Comparison of ENCODE assay signal across 11 cellular contexts in the genomic region with DNA sequence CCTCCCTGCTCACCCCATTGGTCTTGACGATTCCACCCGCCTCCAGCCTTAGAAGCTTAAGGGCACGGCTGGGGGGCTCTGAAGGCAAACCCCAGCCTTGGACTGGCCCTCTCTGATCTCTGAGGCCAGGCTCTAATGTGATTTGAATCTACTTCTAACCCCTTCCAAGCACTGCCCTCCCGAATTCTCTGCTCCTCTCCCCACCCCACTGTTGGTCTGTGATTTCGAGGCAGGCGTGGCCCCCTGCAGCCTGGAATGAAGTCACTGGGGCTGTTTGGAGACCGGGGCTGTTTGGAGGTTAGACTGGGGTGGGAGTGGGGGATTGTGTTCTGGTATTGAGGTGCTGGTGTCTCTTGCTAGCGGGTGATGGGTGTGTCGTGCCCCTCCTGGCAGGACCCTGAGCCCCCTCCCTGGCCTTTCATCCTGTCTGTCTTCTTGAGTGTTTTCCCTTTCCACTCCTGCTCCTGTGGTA. TPM values are rescaled to one million over a fixed set of nuclear protein-coding genes. Genes with fewer than 3 reads are reported as not detected.
DNase-seq lines count a peak whose midpoint lies in the region; ATAC-seq and TF ChIP-seq lines count a peak whose summit lies in the region.
"Had no signal": no experiment of that assay in that cellular context is flagged by ENCODE, and none has a peak within 500 bp of the region (broad histone marks: within the 10 kb centered on the region; RNA-seq: fewer than 3 reads in every experiment).

No MANE protein-coding gene starts in this region.

- peak overlapping the region; percentile 39 for H2BK12ac ChIP-seq in trophoblast cell (ENCODE audit: low read length)

- peak; percentile 62 for DNase-seq in ELF-1 (ENCODE audit: low read depth, low spot score)
- peak; percentile 37 to 66 for DNase-seq in PC-9
- DNase-seq in hepatocyte (ENCODE audit: low spot score): peak; percentile 35
- peak; percentile 20 to 42 for DNase-seq in trophoblast cell
- DNase-seq in medulla oblongata (ENCODE audit: extremely low spot score): no peak
- DNase-seq in NCI-H1092 treated with DMSO at 0.1 percent for 48 hours (lab: John Stamatoyannopoulos, UW): no peak
- DNase-seq in substantia nigra (lab: John Stamatoyannopoulos, UW): no peak
- DNase-seq: activated T-cell treated with anti-CD3 and anti-CD28 coated beads for 4 hours, Right ventricle myocardium superior had no signal

- peak overlapping the region; percentile 87 for H4K91ac ChIP-seq in trophoblast cell (ENCODE audit: low read depth, low read length)

- H3K4me3 ChIP-seq in PC-9 (peak overlapping the region; percentile 83), hepatocyte (peak overlapping the region; percentile 20), trophoblast cell (ENCODE audit: low read depth, low read length) (peak overlapping the region; percentile 38)

- POLR2A ChIA-PET in PC-9 (lab: Charles Lee; ENCODE audit: unreplicated experiment): interaction anchor here (0.6 kb wide), 1 partner anchor 9 kb away, joined by 4 read pairs; no protein-coding TSS in a partner anchor

- ATAC-seq in HG03280 (IDR thresholded peaks at IDR 0.05; ENCODE audit: unreplicated experiment): no peak

- H4K12ac ChIP-seq in trophoblast cell (ENCODE audit: low read depth, low read length): peak overlapping the region; percentile 59

- H2AK5ac ChIP-seq in trophoblast cell (ENCODE audit: low read length): peak overlapping the region; percentile 85

- H3K9ac ChIP-seq in trophoblast cell (ENCODE audit: low read length): no peak overlapping the region

- WGBS in hepatocyte (ENCODE audit: low lambda C conversion rate, missing lambda C conversion rate): 25% methylated on average over 9 of the region's 9 CpGs
- WGBS in trophoblast cell (ENCODE audit: extremely low coverage, insufficient coverage, insufficient read length): no CpG with 5 or more reads among the region's 9 CpGs

- no peak overlapping the region for H3K23ac ChIP-seq in trophoblast cell (ENCODE audit: low read length)

- no peak for TF ChIP-seq CTCF in PC-9 (conservative IDR thresholded peaks at IDR 0.05)
- no peak for TF ChIP-seq CTCF in hepatocyte (IDR thresholded peaks at IDR 0.05; ENCODE audit: poor library complexity)

- peak overlapping the region; percentile 86 for H3K14ac ChIP-seq in trophoblast cell (ENCODE audit: low read length)

- H2BK5ac ChIP-seq in trophoblast cell (ENCODE audit: low read depth, low read length, poor library complexity): peak overlapping the region; percentile 25

- peaks cover 18% of the 10 kb centered on the region for H3K79me1 ChIP-seq in trophoblast cell (ENCODE audit: low read length)

- H3F3A ChIP-seq in PC-9 (ENCODE audit: insufficient read depth, low read depth): peaks cover 40% of the 10 kb centered on the region

- H3K4ac ChIP-seq in trophoblast cell (ENCODE audit: low read depth, low read length): peak overlapping the region; percentile 57

- H4K8ac ChIP-seq in trophoblast cell (ENCODE audit: low read depth, low read length): peak overlapping the region; percentile 87

- H2BK120ac ChIP-seq in trophoblast cell (ENCODE audit: insufficient read depth, low read length, poor library complexity): peak overlapping the region; percentile 69

- peak overlapping the region; percentile 76 for H3K18ac ChIP-seq in trophoblast cell (ENCODE audit: low read length)

- H3K9me2 ChIP-seq in PC-9 (ENCODE audit: insufficient read depth): no peaks in the 10 kb centered on the region
- no peaks in the 10 kb centered on the region for H3K9me2 ChIP-seq in hepatocyte (replicated peaks; ENCODE audit: insufficient read depth)

- H3K27me3 ChIP-seq in PC-9 (ENCODE audit: insufficient read depth, low read depth) (no peaks in the 10 kb centered on the region), hepatocyte (no peaks in the 10 kb centered on the region), trophoblast cell (ENCODE audit: insufficient read depth, low read length) (no peaks in the 10 kb centered on the region)

- peaks cover 37% of the 10 kb centered on the region for H3K4me1 ChIP-seq in PC-9 (replicated peaks; ENCODE audit: insufficient read depth)
- H3K4me1 ChIP-seq in hepatocyte (ENCODE audit: insufficient read depth): peaks cover 38% of the 10 kb centered on the region
- H3K4me1 ChIP-seq in trophoblast cell (ENCODE audit: control insufficient read depth in 1 of 2, insufficient read depth in 2 of 2, low read length in 2 of 2): peaks cover 12 to 28% of the 10 kb centered on the region in 2 experiments

- H3K9me3 ChIP-seq in PC-9 (ENCODE audit: insufficient read depth, low read depth) (no peaks in the 10 kb centered on the region), hepatocyte (ENCODE audit: low read depth) (no peaks in the 10 kb centered on the region), trophoblast cell (ENCODE audit: insufficient read depth, low read depth, low read length) (no peaks in the 10 kb centered on the region)

- peak overlapping the region; percentile 93 for H3K27ac ChIP-seq in PC-9
- H3K27ac ChIP-seq in hepatocyte: peak overlapping the region; percentile 99
- H3K27ac ChIP-seq in trophoblast cell (ENCODE audit: low read depth, low read length): peak overlapping the region; percentile 3
- H3K27ac ChIP-seq in substantia nigra (ENCODE audit: low read depth, low read length, poor library complexity, severe bottlenecking): no peak overlapping the region

- CTCF ChIA-PET in PC-9 (lab: Charles Lee): interaction anchor here (0.6 to 1.4 kb wide), 2 partner anchors 10 to 215 kb away, joined by 3 to 16 read pairs; a partner anchor contains a TSS

- H3K79me2 ChIP-seq in PC-9 (ENCODE audit: low read depth) (peaks cover 26% of the 10 kb centered on the region), hepatocyte (peaks cover 23% of the 10 kb centered on the region), trophoblast cell (ENCODE audit: control insufficient read depth, insufficient read depth, low read length, poor library complexity) (peaks cover 8% of the 10 kb centered on the region)

- H2AFZ ChIP-seq in PC-9 (no peak overlapping the region; the same call in 1 of the 2 replicates), hepatocyte (no peak overlapping the region), trophoblast cell (ENCODE audit: insufficient read depth, low read length, poor library complexity) (peak overlapping the region; percentile 77)

- H3K36me3 ChIP-seq in PC-9 (ENCODE audit: low read depth): peaks cover 11% of the 10 kb centered on the region; the same call in 1 of the 2 replicates
- H3K36me3 ChIP-seq in hepatocyte (replicated peaks; ENCODE audit: insufficient read depth, low read depth): no peaks in the 10 kb centered on the region
- peaks cover 16 to 19% of the 10 kb centered on the region in 2 experiments for H3K36me3 ChIP-seq in trophoblast cell (ENCODE audit: control insufficient read depth in 1 of 2, insufficient read depth in 2 of 2, low read length in 2 of 2)

- intact Hi-C loops in PC-9 (cut with micrococcal nuclease; ENCODE audit: unreplicated experiment): loop anchor here (1.0 to 5.0 kb wide), 5 partner anchors 10 to 282 kb away; a partner anchor contains a TSS

- BruUV-seq in PC-9 (replicated peaks; lab: Mats Ljungman, UMichigan): TSS peak; percentile 53

- H4K20me1 ChIP-seq in PC-9 (ENCODE audit: insufficient read depth): no peaks in the 10 kb centered on the region
- peaks cover 5% of the 10 kb centered on the region for H4K20me1 ChIP-seq in hepatocyte (ENCODE audit: insufficient read depth, poor library complexity, severe bottlenecking)

- H3K4me2 ChIP-seq in PC-9 (peak overlapping the region; percentile 97), hepatocyte (peak overlapping the region; percentile 93), trophoblast cell (ENCODE audit: low read length) (peak overlapping the region; percentile 85)

RNA-seq across cellular contexts. Expression of a gene that starts 2.2 kb away (rescaled TPM):
- total RNA-seq in PC-9 (2021) (49.1 and 55.9 TPM in 2 replicates), hepatocyte (19.0 and 22.8 TPM in 2 replicates)
- polyA plus RNA-seq in hepatocyte: 29.4 and 29.7 TPM in 2 replicates
- 28.4 and 29.4 TPM in 2 replicates for polyA plus RNA-seq in trophoblast cell (2013)
- total RNA-seq: pulmonary artery endothelial cell had no signal

RNA-seq across cellular contexts. Expression of a gene that starts 9.6 kb away (rescaled TPM):
- total RNA-seq in PC-9 (2021) (49.2 and 50.8 TPM in 2 replicates), hepatocyte (37.2 and 72.6 TPM in 2 replicates)
- 129 and 133 TPM in 2 replicates for polyA plus RNA-seq in hepatocyte
- 44.1 and 45.7 TPM in 2 replicates for polyA plus RNA-seq in trophoblast cell (2013)

RNA-seq across cellular contexts. Expression of a gene that starts 40.1 kb away (rescaled TPM):
- total RNA-seq in PC-9 (2021): 87.2 and 90.6 TPM in 2 replicates
- total RNA-seq in hepatocyte: 77.7 and 93.1 TPM in 2 replicates
- polyA plus RNA-seq in hepatocyte: 72.9 and 76.4 TPM in 2 replicates
- polyA plus RNA-seq in trophoblast cell (2013): 30.7 and 30.9 TPM in 2 replicates

RNA-seq across cellular contexts. Expression of a gene that starts 52.1 kb away (rescaled TPM):
- total RNA-seq in PC-9 (2021) (15.0 and 16.2 TPM in 2 replicates), hepatocyte (26.8 and 33.0 TPM in 2 replicates)
- 35.4 and 35.6 TPM in 2 replicates for polyA plus RNA-seq in hepatocyte
- polyA plus RNA-seq in trophoblast cell (2013): 3.7 and 4.3 TPM in 2 replicates

Comparison
In these comparisons a context has a peak if more than half of its experiments do, and no peak if none do; other contexts are left out.
1. DNase-seq: peak in ELF-1 (single experiment), PC-9 (2 of 2), hepatocyte (single experiment) and trophoblast cell (2 of 2); none in medulla oblongata (single experiment), NCI-H1092 treated with DMSO at 0.1 percent for 48 hours (single experiment) and substantia nigra (0 of 49).
2. H3K4me3 ChIP-seq: peak in every context shown above with its lines; median percentile 83 in PC-9; 38 in trophoblast cell; 20 in hepatocyte.
3. Peak in every context shown above with its lines, with median percentiles within 50 percentile points of each other: H3K4me2 ChIP-seq.